ENCODE assay signal across 8 cellular contexts in the genomic region with DNA sequence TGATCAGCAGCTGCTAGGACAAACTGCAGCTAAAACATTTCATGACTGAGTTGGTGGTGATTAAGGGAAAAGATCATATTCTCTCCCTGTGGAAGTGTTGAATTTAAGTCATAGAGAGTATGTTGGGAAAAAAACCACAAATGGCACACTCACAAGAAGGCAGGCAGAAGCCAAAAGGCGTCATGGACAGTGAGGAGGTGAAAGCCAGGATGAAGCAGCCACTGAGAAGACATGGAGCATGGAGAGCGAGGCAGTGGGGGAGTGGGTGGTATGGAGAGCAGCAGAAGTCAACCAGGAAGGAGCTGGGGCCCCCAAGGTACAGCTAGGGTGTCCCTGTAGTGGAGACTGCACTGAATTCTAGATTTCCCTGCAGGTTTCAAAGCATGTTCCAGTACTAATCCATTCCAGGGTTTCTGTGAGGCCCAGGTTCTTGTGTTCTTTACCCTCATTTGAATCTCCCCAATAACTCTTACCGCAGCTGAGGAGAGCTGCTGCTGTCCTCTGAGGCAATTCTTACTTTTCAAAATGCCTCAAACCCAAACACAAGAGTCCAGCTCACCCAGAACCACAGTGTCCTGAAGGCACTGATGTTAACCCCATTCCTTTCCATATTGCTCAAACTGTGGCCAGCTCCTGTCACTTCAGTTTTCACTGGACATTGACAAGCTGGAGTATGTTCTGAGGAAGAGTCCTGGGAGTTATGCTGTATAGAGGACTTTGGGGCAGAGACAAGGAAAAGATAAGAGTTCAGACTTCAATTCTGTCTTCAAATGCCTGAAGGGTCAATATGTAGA.
DNase-seq lines count a peak whose midpoint lies in the region; ATAC-seq, FAIRE-seq and TF ChIP-seq lines count a peak whose summit lies in the region.

No MANE protein-coding gene starts in this region.

- H3K4me3 Mint-ChIP-seq in nephron (no peak overlapping the region), Calu3 (ENCODE audit: low read depth, unreplicated experiment) (no peak overlapping the region)
- H3K4me3 Mint-ChIP-seq in activated T-helper 1 cell treated with anti-CD3 and anti-CD28 coated beads, Interleukin-12 subunit alpha, Interleukin-12 subunit beta, Interleukin-2, Interleukin-4 antibody, amounts not matched to agents 30 ng/mL and 10 ng/mL and 1 ng/mL, durations not matched to agents 14 hours and 24 hours and 36 hours, result no peak overlapping the region

- H3K9me3 Mint-ChIP-seq in nephron, result peaks cover 3% of the 10 kb centered on the region
- peaks cover 3% of the 10 kb centered on the region for H3K9me3 Mint-ChIP-seq in Calu3 (ENCODE audit: low read depth, unreplicated experiment)
- H3K9me3 Mint-ChIP-seq in activated T-helper 1 cell treated with anti-CD3 and anti-CD28 coated beads, Interleukin-12 subunit alpha, Interleukin-12 subunit beta, Interleukin-2, Interleukin-4 antibody, amounts not matched to agents 30 ng/mL and 10 ng/mL and 1 ng/mL, durations not matched to agents 14 hours and 24 hours and 36 hours, result no peaks in the 10 kb centered on the region

- H3K27me3 Mint-ChIP-seq in nephron (ENCODE audit: low read depth), result peaks cover 44% of the 10 kb centered on the region
- H3K27me3 Mint-ChIP-seq in Calu3 (ENCODE audit: unreplicated experiment), result peaks cover 99% of the 10 kb centered on the region
- peaks cover 32% of the 10 kb centered on the region for H3K27me3 Mint-ChIP-seq in activated T-helper 1 cell treated with anti-CD3 and anti-CD28 coated beads, Interleukin-12 subunit alpha, Interleukin-12 subunit beta, Interleukin-2, Interleukin-4 antibody, amounts not matched to agents 30 ng/mL and 10 ng/mL and 1 ng/mL, durations not matched to agents 14 hours and 24 hours and 36 hours (ENCODE audit: insufficient read depth)

- H3K27ac Mint-ChIP-seq in nephron, result peak overlapping the region; percentile 28 to 67 (median 53)
- no peak overlapping the region for H3K27ac Mint-ChIP-seq in Calu3 (ENCODE audit: unreplicated experiment)
- H3K27ac Mint-ChIP-seq in activated T-helper 1 cell treated with anti-CD3 and anti-CD28 coated beads, Interleukin-12 subunit alpha, Interleukin-12 subunit beta, Interleukin-2, Interleukin-4 antibody, amounts not matched to agents 30 ng/mL and 10 ng/mL and 1 ng/mL, durations not matched to agents 14 hours and 24 hours and 36 hours, result no peak overlapping the region

- TF ChIP-seq CTCF in nephron (IDR thresholded peaks at IDR 0.05; ENCODE audit: unreplicated experiment in 3 of 3) (no peak), Calu3 (IDR thresholded peaks at IDR 0.05; ENCODE audit: unreplicated experiment) (no peak)

- ATAC-seq in GM18907 (IDR thresholded peaks at IDR 0.05; ENCODE audit: unreplicated experiment) (peak; percentile 69), HG02798 (IDR thresholded peaks at IDR 0.05; ENCODE audit: poor library complexity, unreplicated experiment) (peak; percentile 71)

- BruUV-seq in Calu3 (replicated peaks; lab: Mats Ljungman, UMichigan), result no TSS peak

- H3K36me3 Mint-ChIP-seq in nephron (ENCODE audit: low read depth) (no peaks in the 10 kb centered on the region), Calu3 (ENCODE audit: insufficient read depth, unreplicated experiment) (no peaks in the 10 kb centered on the region)
- H3K36me3 Mint-ChIP-seq in activated T-helper 1 cell treated with anti-CD3 and anti-CD28 coated beads, Interleukin-12 subunit alpha, Interleukin-12 subunit beta, Interleukin-2, Interleukin-4 antibody, amounts not matched to agents 30 ng/mL and 10 ng/mL and 1 ng/mL, durations not matched to agents 14 hours and 24 hours and 36 hours (ENCODE audit: low read depth), result no peaks in the 10 kb centered on the region

- intact Hi-C loops in Calu3 (cut with micrococcal nuclease; ENCODE audit: unreplicated experiment), result no loop called here
- intact Hi-C loops in activated T-helper 1 cell treated with anti-CD3 and anti-CD28 coated beads, Interleukin-12 subunit alpha, Interleukin-12 subunit beta, Interleukin-2, Interleukin-4 antibody, amounts not matched to agents 30 ng/mL and 10 ng/mL and 1 ng/mL, durations not matched to agents 14 hours and 24 hours and 36 hours (cut with micrococcal nuclease), result no loop called here

- H3K4me1 Mint-ChIP-seq in nephron, result peaks cover 11% of the 10 kb centered on the region
- peaks cover 26% of the 10 kb centered on the region for H3K4me1 Mint-ChIP-seq in Calu3 (ENCODE audit: low read depth, unreplicated experiment)
- H3K4me1 Mint-ChIP-seq in activated T-helper 1 cell treated with anti-CD3 and anti-CD28 coated beads, Interleukin-12 subunit alpha, Interleukin-12 subunit beta, Interleukin-2, Interleukin-4 antibody, amounts not matched to agents 30 ng/mL and 10 ng/mL and 1 ng/mL, durations not matched to agents 14 hours and 24 hours and 36 hours (ENCODE audit: low read depth), result no peaks in the 10 kb centered on the region

- no peak for FAIRE-seq in RCC 7860 (lab: Jason Lieb, UNC)

- DNase-seq in RCC 7860 (ENCODE audit: low spot score) (peak; percentile 34), CD1c-positive myeloid dendritic cell (ENCODE audit: extremely low spot score) (no peak), Calu3 (no peak), G401 (ENCODE audit: low spot score) (no peak)
- DNase-seq in activated T-helper 1 cell treated with anti-CD3 and anti-CD28 coated beads, Interleukin-12 subunit alpha, Interleukin-12 subunit beta, Interleukin-2, Interleukin-4 antibody, amounts not matched to agents 30 ng/mL and 10 ng/mL and 1 ng/mL, durations not matched to agents 14 hours and 24 hours and 36 hours (ENCODE audit: low spot score), result no peak

- in situ Hi-C loops in G401 (cut with HindIII; ENCODE audit: low sequenced_read_pairs), result no loop called here

- CTCF ChIA-PET in Calu3 (lab: Charles Lee), result no interaction called here

Comparison
In these comparisons a context has a peak if more than half of its experiments do, and no peak if none do; other contexts are left out.
1. H3K27ac Mint-ChIP-seq: peak in nephron (3 of 3); none in Calu3 (single experiment) and activated T-helper 1 cell treated with anti-CD3 and anti-CD28 coated beads, Interleukin-12 subunit alpha, Interleukin-12 subunit beta, Interleukin-2, Interleukin-4 antibody, amounts not matched to agents 30 ng/mL and 10 ng/mL and 1 ng/mL, durations not matched to agents 14 hours and 24 hours and 36 hours (single experiment).